1 cellular context compared by ENCODE assay signal in the genomic region with DNA sequence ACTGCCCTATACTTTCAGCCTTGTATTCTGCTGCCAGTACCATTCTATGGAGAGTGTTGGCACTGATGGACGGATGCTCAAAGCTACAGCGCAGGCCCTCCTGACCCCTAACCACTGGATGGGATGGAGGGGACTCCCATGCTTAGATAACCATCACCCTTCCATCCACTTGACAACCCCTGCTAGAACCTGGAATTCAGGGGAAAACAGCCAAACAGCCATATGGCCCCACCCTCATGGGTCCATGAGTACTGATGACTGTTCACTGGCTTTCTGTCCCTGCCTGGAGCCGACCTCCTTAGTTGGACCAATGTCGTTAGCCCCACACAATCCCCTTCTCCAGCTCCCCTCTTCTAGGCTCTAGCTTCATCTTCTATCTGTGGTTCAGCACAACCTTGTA.
TF ChIP-seq lines count a peak whose summit lies in the region.

No MANE protein-coding gene starts in this region.

TF ChIP-seq in A549, 52 proteins besides CTCF, POLR2A, EP300 and RAD21 (continued from another document):
- TF ChIP-seq TP53 (CRISPR knock-in tag; IDR thresholded peaks at IDR 0.05) = peak; percentile 53; the same call in 1 of the 2 replicates
